ENCODE assay signal across 38 cellular contexts in the genomic region with DNA sequence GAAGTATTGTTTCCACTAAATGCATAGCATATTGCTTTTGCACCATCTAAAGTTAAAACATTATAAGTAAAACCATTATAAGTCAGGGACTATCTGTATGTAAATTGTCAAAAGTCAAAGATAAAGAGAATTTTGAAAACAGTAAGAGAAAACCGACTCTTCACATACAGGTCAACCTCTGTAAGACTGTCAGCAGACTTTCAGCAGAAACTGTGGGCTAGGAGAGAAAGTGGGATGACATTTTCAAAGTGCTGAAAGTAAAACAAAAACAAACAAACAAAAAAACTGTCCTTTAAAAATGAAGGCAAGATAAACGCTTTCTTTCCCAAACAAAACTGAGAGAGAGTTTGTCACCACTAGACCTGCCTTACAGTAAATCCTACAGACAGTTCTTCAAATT.
"Had no signal": no experiment of that assay in that cellular context is flagged by ENCODE, and none has a peak within 500 bp of the region (broad histone marks: within the 10 kb centered on the region; RNA-seq: fewer than 3 reads in every experiment).

No MANE protein-coding gene starts in this region.

- ATAC-seq: activated CD8-positive, alpha-beta memory T cell treated with anti-CD3 and anti-CD28 coated beads, Interleukin-2, amount 10 ng/mL, durations not matched to agents 7 days and 5 days; activated naive CD8-positive, alpha-beta T cell treated with anti-CD3 and anti-CD28 coated beads, Interleukin-2, amount 50 U/mL, for 24 hours; Right ventricle myocardium inferior; SK-N-SH treated with all-trans-retinoic acid at 6 μM for 48 hours had no signal

- H3K27ac Mint-ChIP-seq: activated CD4-positive, alpha-beta memory T cell treated with anti-CD3 and anti-CD28 coated beads, Interleukin-2, amount 10 ng/mL, durations not matched to agents 7 days and 5 days; activated CD8-positive, alpha-beta memory T cell treated with anti-CD3 and anti-CD28 coated beads, Interleukin-2, amount 10 ng/mL, durations not matched to agents 7 days and 5 days; activated naive CD4-positive, alpha-beta T cell treated with anti-CD3 and anti-CD28 coated beads, Interleukin-2, amount 10 ng/mL, durations not matched to agents 7 days and 5 days; activated naive CD8-positive, alpha-beta T cell had no signal

- H3K4me3 Mint-ChIP-seq: activated CD4-positive, alpha-beta memory T cell treated with anti-CD3 and anti-CD28 coated beads, Interleukin-2, amount 10 ng/mL, durations not matched to agents 7 days and 5 days; activated CD8-positive, alpha-beta memory T cell treated with anti-CD3 and anti-CD28 coated beads, Interleukin-2, amount 10 ng/mL, durations not matched to agents 7 days and 5 days; activated naive CD4-positive, alpha-beta T cell treated with anti-CD3 and anti-CD28 coated beads, Interleukin-2, amount 10 ng/mL, durations not matched to agents 7 days and 5 days; activated naive CD8-positive, alpha-beta T cell; activated naive CD8-positive, alpha-beta T cell treated with anti-CD3 and anti-CD28 coated beads, Interleukin-2, amount 50 U/mL, for 24 hours; central memory CD8-positive, alpha-beta T cell had no signal

- H3K9me3 Mint-ChIP-seq: central memory CD8-positive, alpha-beta T cell had no signal

- FAIRE-seq: RCC 7860 had no signal

- H3K27me3 ChIP-seq: brain microvascular endothelial cell, cardiac muscle cell had no signal

- H2AFZ ChIP-seq: PC-9 had no signal

- H3K27ac ChIP-seq: brain microvascular endothelial cell, cardiac muscle cell, PC-9, RWPE1, VCaP had no signal

- H3K27me3 Mint-ChIP-seq: activated CD8-positive, alpha-beta memory T cell treated with anti-CD3 and anti-CD28 coated beads, Interleukin-2, amount 10 ng/mL, durations not matched to agents 7 days and 5 days; activated naive CD8-positive, alpha-beta T cell; activated naive CD8-positive, alpha-beta T cell treated with anti-CD3 and anti-CD28 coated beads, Interleukin-2, amount 50 U/mL, for 24 hours; central memory CD8-positive, alpha-beta T cell had no signal

- H3K36me3 ChIP-seq: brain microvascular endothelial cell, cardiac muscle cell had no signal

- H3K4me1 Mint-ChIP-seq: activated naive CD8-positive, alpha-beta T cell treated with anti-CD3 and anti-CD28 coated beads, Interleukin-2, amount 50 U/mL, for 24 hours had no signal

- H3K4me3 ChIP-seq: cardiac muscle cell, PC-9 had no signal

- DNase-seq: activated CD4-positive, alpha-beta memory T cell treated with anti-CD3 and anti-CD28 coated beads, Interleukin-2, amount 10 ng/mL, durations not matched to agents 7 days and 5 days; activated CD4-positive, alpha-beta T cell treated with anti-CD3 and anti-CD28 coated beads for 1 hour; activated CD4-positive, alpha-beta T cell treated with anti-CD3 and anti-CD28 coated beads for 48 hours; activated CD4-positive, CD25-positive, alpha-beta regulatory T cell; activated CD8-positive, alpha-beta memory T cell treated with anti-CD3 and anti-CD28 coated beads for 24 hours; activated CD8-positive, alpha-beta memory T cell treated with anti-CD3 and anti-CD28 coated beads, Interleukin-2, amount 10 ng/mL, durations not matched to agents 7 days and 5 days; activated CD8-positive, alpha-beta memory T cell treated with anti-CD3 and anti-CD28 coated beads, Interleukin-2, amount 50 U/mL, for 48 hours; activated effector memory CD4-positive, alpha-beta T cell treated with Interleukin-2 at 50 U/mL for 16 hours; activated naive CD8-positive, alpha-beta T cell treated with anti-CD3 and anti-CD28 coated beads, Interleukin-2, amount 50 U/mL, for 24 hours; amniotic stem cell; aorta; brain microvascular endothelial cell; NCI-H1092 treated with DMSO at 0.1 percent for 48 hours; NCI-H1417; NCI-H146; NCI-H187; NCI-H2029 treated with DMSO at 0.1 percent for 48 hours; NCI-H2107; NCI-H2171; NCI-H2227 treated with DMSO at 0.1 percent for 48 hours; NCI-H446; NCI-H510A treated with DMSO at 0.1 percent for 48 hours; NCI-H69; NK-92 treated with Interleukin-12 subunit alpha and Interleukin-12 subunit beta, amount 100 ng/mL, for 24 hours; PC-9; SIG-M5; T-helper 1 cell; T-helper 2 cell; T-helper 9 cell had no signal

- H3K4me2 ChIP-seq: PC-9 had no signal
